ENCODE assay signal across 16 cellular contexts in the genomic region with DNA sequence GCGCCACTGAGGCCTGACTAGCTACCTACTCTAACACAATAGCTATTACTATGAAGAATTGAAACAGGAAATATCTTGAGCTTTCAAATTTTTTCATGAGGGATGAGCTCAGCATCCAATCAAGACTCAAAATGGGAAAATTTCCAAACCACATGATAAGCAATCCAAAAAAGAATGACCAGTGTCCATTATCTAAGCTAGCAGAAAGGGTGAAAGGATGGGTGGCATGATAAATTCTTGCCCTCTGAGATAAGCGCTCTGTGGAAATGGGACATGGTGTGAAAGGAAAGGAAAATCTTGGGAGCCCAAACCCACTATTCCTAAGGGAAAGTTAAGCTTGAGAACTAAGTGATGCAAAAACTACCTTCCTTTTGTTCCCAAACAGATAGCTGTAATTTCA.
DNase-seq lines count a peak whose midpoint lies in the region; ATAC-seq and TF ChIP-seq lines count a peak whose summit lies in the region.
"Had no signal": no experiment of that assay in that cellular context is flagged by ENCODE, and none has a peak within 500 bp of the region (broad histone marks: within the 10 kb centered on the region; RNA-seq: fewer than 3 reads in every experiment).

No MANE protein-coding gene starts in this region.

- H3K36me3 Mint-ChIP-seq in HFFc6 (ENCODE audit: low read depth), result no peaks in the 10 kb centered on the region
- H3K36me3 Mint-ChIP-seq in CD4-positive, alpha-beta T cell (ENCODE audit: low read depth), result no peaks in the 10 kb centered on the region
- no peaks in the 10 kb centered on the region for H3K36me3 Mint-ChIP-seq in chondrocyte (ENCODE audit: low read depth)
- H3K36me3 Mint-ChIP-seq: CD8-positive, alpha-beta memory T cell had no signal

- intact Hi-C loops in CD4-positive, alpha-beta T cell (cut with DNase I, micrococcal nuclease), result no loop called here

- POLR2A ChIA-PET in CD4-positive, alpha-beta T cell (lab: Charles Lee), result no interaction called here

- DNase-seq in AG08395 (ENCODE audit: low spot score) (peak; percentile 8), HFFc6 (no peak), RPMI7951 (ENCODE audit: low read depth) (peak; percentile 76), fibroblast of mammary gland (ENCODE audit: low read depth) (peak; percentile 50), NCI-H2196 treated with DMSO at 0.1 percent for 48 hours (lab: John Stamatoyannopoulos, UW; ENCODE audit: unreplicated experiment) (no peak), chondrocyte (ENCODE audit: low spot score) (no peak), anterior cingulate cortex (lab: John Stamatoyannopoulos, UW) (no peak)
- no peak for DNase-seq in CD4-positive, alpha-beta T cell
- DNase-seq: CD8-positive, alpha-beta memory T cell; Kasumi-1; MV-4-11; NCI-H1417 treated with DMSO at 0.1 percent for 48 hours; NCI-H2081; NCI-H2227 treated with DMSO at 0.1 percent for 48 hours; NCI-H526 had no signal

- no peaks in the 10 kb centered on the region for H3K27me3 ChIP-seq in CD4-positive, alpha-beta T cell (ENCODE audit: control insufficient read depth, insufficient read depth, low read length)

- H3K4me3 Mint-ChIP-seq in HFFc6, result no peak overlapping the region
- H3K4me3 Mint-ChIP-seq in CD4-positive, alpha-beta T cell, result no peak overlapping the region
- no peak overlapping the region for H3K4me3 Mint-ChIP-seq in chondrocyte (ENCODE audit: unreplicated experiment)
- H3K4me3 Mint-ChIP-seq: CD8-positive, alpha-beta memory T cell had no signal

- H3K9me3 Mint-ChIP-seq in HFFc6 (no peaks in the 10 kb centered on the region), chondrocyte (ENCODE audit: low read depth) (peaks cover 4% of the 10 kb centered on the region)
- H3K9me3 Mint-ChIP-seq in CD4-positive, alpha-beta T cell, result no peaks in the 10 kb centered on the region

- peaks cover 63% of the 10 kb centered on the region for H3K4me1 Mint-ChIP-seq in HFFc6 (ENCODE audit: low read depth)
- no peaks in the 10 kb centered on the region for H3K4me1 Mint-ChIP-seq in CD4-positive, alpha-beta T cell (ENCODE audit: low read depth)
- peaks cover 52% of the 10 kb centered on the region for H3K4me1 Mint-ChIP-seq in chondrocyte (ENCODE audit: low read depth)
- H3K4me1 Mint-ChIP-seq: CD8-positive, alpha-beta memory T cell had no signal

- CTCF ChIA-PET in CD4-positive, alpha-beta T cell (lab: Charles Lee), result no interaction called here

- H3K27ac Mint-ChIP-seq in HFFc6 (peak overlapping the region; percentile 8; the same call in 1 of the 2 replicates), chondrocyte (ENCODE audit: unreplicated experiment) (no peak overlapping the region)
- H3K27ac Mint-ChIP-seq in CD4-positive, alpha-beta T cell, result no peak overlapping the region
- H3K27ac Mint-ChIP-seq: CD8-positive, alpha-beta memory T cell had no signal

- no peak for ATAC-seq in CD4-positive, alpha-beta T cell (ENCODE audit: poor library complexity)

- no peaks in the 10 kb centered on the region; the same call in 1 of the 2 replicates for H3K27me3 Mint-ChIP-seq in HFFc6 (ENCODE audit: insufficient read depth)
- no peaks in the 10 kb centered on the region for H3K27me3 Mint-ChIP-seq in CD4-positive, alpha-beta T cell
- H3K27me3 Mint-ChIP-seq in chondrocyte (ENCODE audit: low read depth), result no peaks in the 10 kb centered on the region

- H3K27ac ChIP-seq in CD4-positive, alpha-beta T cell (ENCODE audit: low read depth, low read length), result no peak overlapping the region
- H3K27ac ChIP-seq: SK-N-MC had no signal

- no peaks in the 10 kb centered on the region for H3K9me3 ChIP-seq in CD4-positive, alpha-beta T cell (ENCODE audit: control insufficient read depth, low read length)

- no peak overlapping the region for H3K4me3 ChIP-seq in fibroblast of mammary gland (ENCODE audit: control insufficient read depth, low read depth, low read length)
- H3K4me3 ChIP-seq: SK-N-MC had no signal

- TF ChIP-seq CTCF in HFFc6 (IDR thresholded peaks at IDR 0.05) (no peak), fibroblast of mammary gland (conservative IDR thresholded peaks at IDR 0.05; ENCODE audit: control insufficient read depth, insufficient read depth, low read depth, low read length) (no peak), chondrocyte (IDR thresholded peaks at IDR 0.05) (no peak)
- TF ChIP-seq CTCF in CD4-positive, alpha-beta T cell (IDR thresholded peaks at IDR 0.05), result no peak

Comparison
In these comparisons a context has a peak if more than half of its experiments do, and no peak if none do; other contexts are left out.
1. DNase-seq: peak in AG08395 (single experiment), RPMI7951 (single experiment) and fibroblast of mammary gland (single experiment); none in HFFc6 (single experiment), NCI-H2196 treated with DMSO at 0.1 percent for 48 hours (single experiment), CD4-positive, alpha-beta T cell (0 of 10), chondrocyte (single experiment) and anterior cingulate cortex (0 of 58).